31 cellular contexts compared by ENCODE assay signal in genomic region chrX:23202316-23202715, GRCh38.
"Had no signal": no experiment of that assay in that cellular context is flagged by ENCODE, and none has a peak within 500 bp of the region (broad histone marks: within the 10 kb centered on the region; RNA-seq: fewer than 3 reads in every experiment).

No MANE protein-coding gene starts in this region.

- H3K9me3 Mint-ChIP-seq: activated CD4-positive, alpha-beta memory T cell treated with anti-CD3 and anti-CD28 coated beads for 36 hours; activated CD4-positive, alpha-beta T cell treated with anti-CD3 and anti-CD28 coated beads, Interleukin-2, amount 10 ng/mL, durations not matched to agents 24 days and 14 days; activated naive CD4-positive, alpha-beta T cell treated with anti-CD3 and anti-CD28 coated beads for 36 hours; activated naive CD4-positive, alpha-beta T cell treated with anti-CD3 and anti-CD28 coated beads, Interleukin-2, amount 50 U/mL, for 72 hours; activated naive CD8-positive, alpha-beta T cell treated with anti-CD3 and anti-CD28 coated beads, Interleukin-2, amount 10 ng/mL, durations not matched to agents 7 days and 5 days; activated T-helper 1 cell treated with anti-CD3 and anti-CD28 coated beads, Interleukin-12 subunit alpha, Interleukin-12 subunit beta, Interleukin-2, Interleukin-4 antibody, amounts not matched to agents 30 ng/mL and 10 ng/mL and 1 ng/mL, durations not matched to agents 14 hours and 24 hours and 36 hours; activated T-helper 2 cell treated with anti-CD3 and anti-CD28 coated beads, Interferon-gamma antibody, Interleukin-2, Interleukin-4, amounts not matched to agents 10 μg/mL and 5 μg/mL and 100 μg/mL, durations not matched to agents 14 hours and 24 hours and 36 hours; effector memory CD8-positive, alpha-beta T cell had no signal

- H3K27ac ChIP-seq: ascending aorta, brain microvascular endothelial cell, esophagus muscularis mucosa, foreskin keratinocyte, gastrocnemius medialis, heart left ventricle had no signal

- H3K36me3 ChIP-seq: ascending aorta, brain microvascular endothelial cell, esophagus muscularis mucosa, gastrocnemius medialis, heart left ventricle had no signal

- FAIRE-seq: colon had no signal

- H3K9me3 ChIP-seq: ascending aorta, esophagus muscularis mucosa, gastrocnemius medialis, heart left ventricle had no signal

- H3K4me1 Mint-ChIP-seq: activated CD4-positive, alpha-beta T cell treated with anti-CD3 and anti-CD28 coated beads for 36 hours; activated CD4-positive, alpha-beta T cell treated with anti-CD3 and anti-CD28 coated beads, Interleukin-2, amount 10 ng/mL, durations not matched to agents 24 days and 14 days; activated CD8-positive, alpha-beta memory T cell treated with anti-CD3 and anti-CD28 coated beads, Interleukin-2, amount 10 ng/mL, durations not matched to agents 7 days and 5 days; activated naive CD8-positive, alpha-beta T cell treated with anti-CD3 and anti-CD28 coated beads, Interleukin-2, amount 10 ng/mL, durations not matched to agents 7 days and 5 days had no signal

- H3K27me3 Mint-ChIP-seq: activated CD4-positive, alpha-beta memory T cell treated with anti-CD3 and anti-CD28 coated beads for 36 hours; activated CD4-positive, alpha-beta T cell treated with anti-CD3 and anti-CD28 coated beads for 36 hours; activated CD4-positive, alpha-beta T cell treated with anti-CD3 and anti-CD28 coated beads, Interleukin-2, amount 10 ng/mL, durations not matched to agents 24 days and 14 days; activated CD8-positive, alpha-beta memory T cell treated with anti-CD3 and anti-CD28 coated beads, Interleukin-2, amount 10 ng/mL, durations not matched to agents 7 days and 5 days; activated naive CD8-positive, alpha-beta T cell treated with anti-CD3 and anti-CD28 coated beads, Interleukin-2, amount 10 ng/mL, durations not matched to agents 7 days and 5 days; effector memory CD8-positive, alpha-beta T cell had no signal

- ATAC-seq: activated CD4-positive, alpha-beta T cell treated with anti-CD3 and anti-CD28 coated beads for 36 hours; activated CD8-positive, alpha-beta memory T cell treated with anti-CD3 and anti-CD28 coated beads, Interleukin-2, amount 10 ng/mL, durations not matched to agents 7 days and 5 days; activated CD8-positive, alpha-beta T cell treated with anti-CD3 and anti-CD28 coated beads, Interleukin-2, amount 10 ng/mL, durations not matched to agents 7 days and 5 days; activated naive CD4-positive, alpha-beta T cell treated with anti-CD3 and anti-CD28 coated beads, Interleukin-2, amount 50 U/mL, for 72 hours; effector memory CD8-positive, alpha-beta T cell; foreskin keratinocyte; gastrocnemius medialis; heart left ventricle had no signal

- H3K4me1 ChIP-seq: ascending aorta, esophagus muscularis mucosa, foreskin keratinocyte, gastrocnemius medialis, heart left ventricle had no signal

- H3K4me3 Mint-ChIP-seq: activated CD4-positive, alpha-beta memory T cell treated with anti-CD3 and anti-CD28 coated beads for 36 hours; activated CD4-positive, alpha-beta T cell treated with anti-CD3 and anti-CD28 coated beads for 36 hours; activated CD4-positive, alpha-beta T cell treated with anti-CD3 and anti-CD28 coated beads, Interleukin-2, amount 10 ng/mL, durations not matched to agents 24 days and 14 days; activated CD8-positive, alpha-beta memory T cell treated with anti-CD3 and anti-CD28 coated beads, Interleukin-2, amount 10 ng/mL, durations not matched to agents 7 days and 5 days; activated CD8-positive, alpha-beta T cell treated with anti-CD3 and anti-CD28 coated beads, Interleukin-2, amount 10 ng/mL, durations not matched to agents 7 days and 5 days; activated naive CD4-positive, alpha-beta T cell treated with anti-CD3 and anti-CD28 coated beads for 36 hours; activated naive CD8-positive, alpha-beta T cell treated with anti-CD3 and anti-CD28 coated beads, Interleukin-2, amount 10 ng/mL, durations not matched to agents 7 days and 5 days; activated T-helper 1 cell treated with anti-CD3 and anti-CD28 coated beads, Interleukin-12 subunit alpha, Interleukin-12 subunit beta, Interleukin-2, Interleukin-4 antibody, amounts not matched to agents 30 ng/mL and 10 ng/mL and 1 ng/mL, durations not matched to agents 14 hours and 24 hours and 36 hours; effector memory CD8-positive, alpha-beta T cell had no signal

- H3K4me3 ChIP-seq: ascending aorta, esophagus muscularis mucosa, gastrocnemius medialis, heart left ventricle had no signal

- DNase-seq: activated CD4-positive, alpha-beta memory T cell treated with anti-CD3 and anti-CD28 coated beads for 36 hours; activated CD4-positive, alpha-beta T cell treated with anti-CD3 and anti-CD28 coated beads for 36 hours; activated CD4-positive, alpha-beta T cell treated with anti-CD3 and anti-CD28 coated beads, Interleukin-2, amount 10 ng/mL, durations not matched to agents 24 days and 14 days; activated CD4-positive, CD25-positive, alpha-beta regulatory T cell; activated CD4-positive, CD25-positive, alpha-beta regulatory T cell treated with anti-CD3 and anti-CD28 coated beads, Interleukin-2, amount 50 U/mL, for 72 hours; activated CD8-positive, alpha-beta memory T cell treated with anti-CD3 and anti-CD28 coated beads, Interleukin-2, amount 10 ng/mL, durations not matched to agents 7 days and 5 days; activated CD8-positive, alpha-beta memory T cell treated with anti-CD3 and anti-CD28 coated beads, Interleukin-2, amount 50 U/mL, for 4 hours; activated CD8-positive, alpha-beta T cell treated with anti-CD3 and anti-CD28 coated beads, Interleukin-2, amount 10 ng/mL, durations not matched to agents 7 days and 5 days; activated effector memory CD4-positive, alpha-beta T cell treated with anti-CD3 and anti-CD28 coated beads, Interleukin-2, amount 50 U/mL, for 16 hours; activated naive CD4-positive, alpha-beta T cell treated with anti-CD3 and anti-CD28 coated beads for 36 hours; activated naive CD8-positive, alpha-beta T cell treated with anti-CD3 and anti-CD28 coated beads, Interleukin-2, amount 10 ng/mL, durations not matched to agents 7 days and 5 days; activated T-cell treated with anti-CD3 and anti-CD28 coated beads, Interleukin-2, amount 50 U/mL, for 1 hour; activated T-cell treated with anti-CD3 and anti-CD28 coated beads, Interleukin-2, amount 50 U/mL, for 48 hours; brain microvascular endothelial cell; caudate nucleus; cortex of kidney; dermis blood vessel endothelial cell; effector CD4-positive, alpha-beta T cell; effector memory CD8-positive, alpha-beta T cell; erythroblast; foreskin keratinocyte; gastrocnemius medialis; glutamatergic neuron; heart left ventricle; T-helper 2 cell had no signal

- H3K27me3 ChIP-seq: ascending aorta, brain microvascular endothelial cell, esophagus muscularis mucosa, foreskin keratinocyte, gastrocnemius medialis, heart left ventricle had no signal

- H3K36me3 Mint-ChIP-seq: activated CD4-positive, alpha-beta memory T cell treated with anti-CD3 and anti-CD28 coated beads for 36 hours; activated CD8-positive, alpha-beta memory T cell treated with anti-CD3 and anti-CD28 coated beads, Interleukin-2, amount 10 ng/mL, durations not matched to agents 7 days and 5 days; activated naive CD4-positive, alpha-beta T cell treated with anti-CD3 and anti-CD28 coated beads, Interleukin-2, amount 50 U/mL, for 72 hours; activated naive CD8-positive, alpha-beta T cell treated with anti-CD3 and anti-CD28 coated beads, Interleukin-2, amount 10 ng/mL, durations not matched to agents 7 days and 5 days had no signal

- H3K27ac Mint-ChIP-seq: activated CD4-positive, alpha-beta memory T cell treated with anti-CD3 and anti-CD28 coated beads for 36 hours; activated CD4-positive, alpha-beta T cell treated with anti-CD3 and anti-CD28 coated beads for 36 hours; activated CD4-positive, alpha-beta T cell treated with anti-CD3 and anti-CD28 coated beads, Interleukin-2, amount 10 ng/mL, durations not matched to agents 24 days and 14 days; activated CD8-positive, alpha-beta memory T cell treated with anti-CD3 and anti-CD28 coated beads, Interleukin-2, amount 10 ng/mL, durations not matched to agents 7 days and 5 days; activated CD8-positive, alpha-beta T cell treated with anti-CD3 and anti-CD28 coated beads, Interleukin-2, amount 10 ng/mL, durations not matched to agents 7 days and 5 days; activated naive CD4-positive, alpha-beta T cell treated with anti-CD3 and anti-CD28 coated beads for 36 hours; activated naive CD4-positive, alpha-beta T cell treated with anti-CD3 and anti-CD28 coated beads, Interleukin-2, amount 50 U/mL, for 72 hours; activated naive CD8-positive, alpha-beta T cell treated with anti-CD3 and anti-CD28 coated beads, Interleukin-2, amount 10 ng/mL, durations not matched to agents 7 days and 5 days; activated T-helper 1 cell treated with anti-CD3 and anti-CD28 coated beads, Interleukin-12 subunit alpha, Interleukin-12 subunit beta, Interleukin-2, Interleukin-4 antibody, amounts not matched to agents 30 ng/mL and 10 ng/mL and 1 ng/mL, durations not matched to agents 14 hours and 24 hours and 36 hours; activated T-helper 2 cell treated with anti-CD3 and anti-CD28 coated beads, Interferon-gamma antibody, Interleukin-2, Interleukin-4, amounts not matched to agents 10 μg/mL and 5 μg/mL and 100 μg/mL, durations not matched to agents 14 hours and 24 hours and 36 hours; effector memory CD8-positive, alpha-beta T cell had no signal
